ENCODE assay signal across 22 cellular contexts in genomic region chr3:13237776-13238490, GRCh38.
"Had no signal": no experiment of that assay in that cellular context is flagged by ENCODE, and none has a peak within 500 bp of the region (broad histone marks: within the 10 kb centered on the region; RNA-seq: fewer than 3 reads in every experiment).

No MANE protein-coding gene starts in this region.

- H3K4me3 ChIP-seq: colonic mucosa, esophagus squamous epithelium, heart right ventricle, lower lobe of right lung, sigmoid colon, tibial nerve had no signal

- H3K9me3 ChIP-seq: colonic mucosa, esophagus squamous epithelium, heart right ventricle, lower lobe of right lung, sigmoid colon, tibial nerve had no signal

- H3K4me3 Mint-ChIP-seq: activated naive CD4-positive, alpha-beta T cell treated with anti-CD3 and anti-CD28 coated beads, Interleukin-2, amount 10 ng/mL, durations not matched to agents 7 days and 5 days; activated T-cell treated with anti-CD3 and anti-CD28 coated beads, Interleukin-2, amount 50 U/mL, for 24 hours; naive thymus-derived CD8-positive, alpha-beta T cell; stimulated activated naive B cell treated with anti-CD40 and anti-IgM and Interleukin-4, amounts not matched to agents 10 μg/mL and 1 μg/mL and 100 μg/mL, for 72 hours had no signal

- ATAC-seq: heart right ventricle; lower lobe of right lung; naive thymus-derived CD8-positive, alpha-beta T cell; stimulated activated naive B cell treated with anti-CD40 and anti-IgM and Interleukin-4, amounts not matched to agents 10 μg/mL and 1 μg/mL and 100 μg/mL, for 72 hours had no signal

- H3K27ac ChIP-seq: colonic mucosa, epithelial cell of prostate, esophagus squamous epithelium, heart right ventricle, lower lobe of right lung, sigmoid colon, tibial nerve, VCaP had no signal

- H3K36me3 Mint-ChIP-seq: activated naive CD4-positive, alpha-beta T cell treated with anti-CD3 and anti-CD28 coated beads, Interleukin-2, amount 10 ng/mL, durations not matched to agents 7 days and 5 days; naive thymus-derived CD8-positive, alpha-beta T cell; stimulated activated naive B cell treated with anti-CD40 and anti-IgM and Interleukin-4, amounts not matched to agents 10 μg/mL and 1 μg/mL and 100 μg/mL, for 72 hours had no signal

- H3K9me3 Mint-ChIP-seq: activated naive CD4-positive, alpha-beta T cell treated with anti-CD3 and anti-CD28 coated beads, Interleukin-2, amount 10 ng/mL, durations not matched to agents 7 days and 5 days; activated T-cell treated with anti-CD3 and anti-CD28 coated beads, Interleukin-2, amount 50 U/mL, for 24 hours; naive thymus-derived CD8-positive, alpha-beta T cell; stimulated activated naive B cell treated with anti-CD40 and anti-IgM and Interleukin-4, amounts not matched to agents 10 μg/mL and 1 μg/mL and 100 μg/mL, for 72 hours had no signal

- H3K27me3 ChIP-seq: colonic mucosa had no signal

- H3K36me3 ChIP-seq: colonic mucosa, esophagus squamous epithelium, heart right ventricle, lower lobe of right lung, sigmoid colon, tibial nerve had no signal

- H3K27ac Mint-ChIP-seq: activated naive CD4-positive, alpha-beta T cell treated with anti-CD3 and anti-CD28 coated beads, Interleukin-2, amount 10 ng/mL, durations not matched to agents 7 days and 5 days; activated T-cell treated with anti-CD3 and anti-CD28 coated beads, Interleukin-2, amount 50 U/mL, for 24 hours; stimulated activated naive B cell treated with anti-CD40 and anti-IgM and Interleukin-4, amounts not matched to agents 10 μg/mL and 1 μg/mL and 100 μg/mL, for 72 hours had no signal

- DNase-seq: activated CD4-positive, alpha-beta T cell treated with anti-CD3 and anti-CD28 coated beads for 48 hours; activated CD4-positive, alpha-beta T cell treated with anti-CD3 and anti-CD28 coated beads, Interleukin-2, amount 50 U/mL, for 48 hours; activated CD8-positive, alpha-beta memory T cell treated with anti-CD3 and anti-CD28 coated beads, Interleukin-2, amount 50 U/mL, for 48 hours; activated gamma-delta T cell; activated naive CD4-positive, alpha-beta T cell treated with anti-CD3 and anti-CD28 coated beads, Interleukin-2, amount 10 ng/mL, durations not matched to agents 7 days and 5 days; activated T-cell treated with anti-CD3 and anti-CD28 coated beads, Interleukin-2, amount 50 U/mL, for 24 hours; anterior cingulate cortex; colonic mucosa; effector CD8-positive, alpha-beta T cell; esophagus squamous epithelium; foreskin melanocyte; heart right ventricle; lower lobe of right lung; mesenchymal stem cell; naive thymus-derived CD8-positive, alpha-beta T cell; sigmoid colon; small intestine; stimulated activated CD4-positive, alpha-beta T cell treated with anti-CD3 and anti-CD28 coated beads, Interleukin-4, amount 100 ng/mL, for 24 hours; stimulated activated naive B cell treated with anti-CD40 and anti-IgM and Interleukin-4, amounts not matched to agents 10 μg/mL and 1 μg/mL and 100 μg/mL, for 72 hours had no signal

- H3K4me1 ChIP-seq: colonic mucosa, sigmoid colon had no signal
